ENCODE assay signal across 1 cellular context in genomic region chrX:133171962-133172708, GRCh38.
TF ChIP-seq lines count a peak whose summit lies in the region.

No MANE protein-coding gene starts in this region.

TF ChIP-seq in GM23338, 12 proteins besides CTCF, POLR2A, EP300 and RAD21 (continued from another document):
- TF ChIP-seq ZNF462 (CRISPR knock-in tag; IDR thresholded peaks at IDR 0.05) (no peak), NANOG (IDR thresholded peaks at IDR 0.05; ENCODE audit: borderline replicate concordance) (no peak), EZH2 (IDR thresholded peaks at IDR 0.05; ENCODE audit: low read depth, unreplicated experiment) (no peak), ETS1 (IDR thresholded peaks at IDR 0.05) (no peak), EZH2phosphoT487 (IDR thresholded peaks at IDR 0.05; ENCODE audit: unreplicated experiment) (no peak), POLR2AphosphoS5 (IDR thresholded peaks at IDR 0.05; ENCODE audit: low read depth) (no peak), ZNF114 (CRISPR knock-in tag; IDR thresholded peaks at IDR 0.05) (no peak), REST (IDR thresholded peaks at IDR 0.05; ENCODE audit: unreplicated experiment) (no peak), ZNF331 (CRISPR knock-in tag; IDR thresholded peaks at IDR 0.05; ENCODE audit: low read depth) (no peak), CREB1 (CRISPR knock-in tag; IDR thresholded peaks at IDR 0.05; ENCODE audit: low read depth) (no peak)
